8 cellular contexts compared by ENCODE assay signal in the genomic region with DNA sequence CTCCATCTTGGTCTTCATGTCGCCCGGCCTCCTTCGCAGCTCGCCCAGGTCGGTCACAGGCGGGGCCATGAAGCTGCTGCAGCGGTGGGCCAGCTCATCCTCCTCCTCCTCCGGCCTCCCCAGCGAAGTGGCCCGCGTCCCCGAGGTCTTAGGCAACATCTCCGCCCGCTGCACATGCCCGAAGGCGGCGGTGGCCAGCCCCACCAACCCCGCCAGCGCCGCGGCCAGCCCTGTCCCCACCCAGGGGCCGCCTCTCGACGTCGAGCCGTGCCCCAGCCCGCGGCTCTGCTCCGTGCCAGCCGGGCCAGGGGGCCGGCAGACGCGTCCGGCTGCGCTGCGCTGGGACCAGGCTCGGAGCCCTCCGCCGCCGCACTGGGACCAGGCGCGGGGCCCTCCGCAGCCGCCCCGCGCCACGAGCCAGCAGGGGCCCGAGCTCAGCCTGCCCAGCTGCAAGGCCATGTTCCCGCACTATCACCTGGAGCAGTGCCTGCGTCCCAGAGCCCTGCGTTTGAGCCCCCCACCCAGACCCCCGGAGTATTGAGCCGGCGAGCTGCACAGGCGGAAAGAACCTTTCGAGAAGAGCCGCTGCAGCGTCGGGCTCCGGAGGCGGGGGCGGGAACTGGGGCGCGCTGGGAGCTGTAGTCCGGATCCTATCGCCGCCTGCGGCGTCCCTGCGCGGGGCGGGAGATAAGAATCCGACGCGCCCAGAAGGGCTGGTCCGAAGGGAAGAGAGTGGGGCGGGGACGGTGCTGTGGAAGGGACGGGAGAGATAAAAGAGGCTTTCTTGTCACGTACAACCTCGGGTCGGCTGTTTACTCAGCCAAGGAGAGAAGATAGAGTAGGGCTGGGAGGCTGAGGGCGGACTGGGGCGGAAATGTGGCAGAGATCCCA. TPM values are rescaled to one million over a fixed set of nuclear protein-coding genes. Genes with fewer than 3 reads are reported as not detected.
DNase-seq lines count a peak whose midpoint lies in the region; ATAC-seq and TF ChIP-seq lines count a peak whose summit lies in the region.

CPOX (minus strand) TSS at position 566 of the 891 bp plus-strand sequence; CDS start at position 459, 107 bp downstream.

- TF ChIP-seq CTCF in CD14-positive monocyte (IDR thresholded peaks at IDR 0.05) (no peak), lower lobe of right lung (IDR thresholded peaks at IDR 0.05) (no peak)

- H3K27ac ChIP-seq in lower lobe of right lung: peak within 1 kb of the TSS; percentile 78

- DNase-seq in CD14-positive monocyte (ENCODE audit: low spot score) (peak; percentile 70), NCI-H748 treated with DMSO at 0.1 percent for 48 hours (lab: John Stamatoyannopoulos, UW) (peak; percentile 27), ecto neural progenitor cell (ENCODE audit: low spot score) (peak; percentile 91), lower lobe of right lung (peak; percentile 93)
- peak; percentile 92 for DNase-seq in activated CD4-positive, alpha-beta memory T cell treated with anti-CD3 and anti-CD28 coated beads, Interleukin-2, amount 10 ng/mL, durations not matched to agents 7 days and 5 days
- DNase-seq in stimulated activated CD4-positive, alpha-beta T cell treated with anti-CD3 and anti-CD28 coated beads, TNF-alpha, amount 100 ng/mL, for 1 hour (ENCODE audit: low read depth in 3 of 3, low spot score in 1 of 3): peak; percentile 29 to 78 (median 60)

- H3K9me3 ChIP-seq in lower lobe of right lung: no peaks in the 10 kb centered on the region

- ATAC-seq in GM19372 (IDR thresholded peaks at IDR 0.05; ENCODE audit: low read depth, unreplicated experiment) (peak; percentile 87), HG03521 (IDR thresholded peaks at IDR 0.05; ENCODE audit: unreplicated experiment) (peak; percentile 89), lower lobe of right lung (peak; percentile 98)

- peaks cover 21% of the 10 kb centered on the region for H3K4me1 ChIP-seq in lower lobe of right lung

- intact Hi-C loops in CD14-positive monocyte (cut with micrococcal nuclease): loop anchor here in 1 of 2 donors (5.0 to 10.0 kb wide), 2 partner anchors 66 to 172 kb away; partner anchors contain the start of gene ST3GAL6
- intact Hi-C loops in lower lobe of right lung (cut with DNase I): loop anchor here (10.0 kb wide), 1 partner anchor 222 kb away; no protein-coding TSS in a partner anchor

- peak within 1 kb of the TSS; percentile 76 to 96 (median 90) for H3K27ac Mint-ChIP-seq in CD14-positive monocyte
- H3K27ac Mint-ChIP-seq in activated CD4-positive, alpha-beta memory T cell treated with anti-CD3 and anti-CD28 coated beads, Interleukin-2, amount 10 ng/mL, durations not matched to agents 7 days and 5 days: peak within 1 kb of the TSS; percentile 87

- no peaks in the 10 kb centered on the region for H3K27me3 ChIP-seq in lower lobe of right lung (ENCODE audit: low read depth)

- peak within 1 kb of the TSS; percentile 80 for H3K4me3 ChIP-seq in lower lobe of right lung

- POLR2A ChIA-PET in activated CD4-positive, alpha-beta memory T cell treated with anti-CD3 and anti-CD28 coated beads, Interleukin-2, amount 10 ng/mL, durations not matched to agents 7 days and 5 days (lab: Charles Lee): interaction anchor here (0.6 to 10.5 kb wide), 26 partner anchors 8 to 856 kb away, joined by 3 to 101 read pairs (median 7); partner anchors contain the start of genes CLDND1, CRYBG3 and GPR15

- CTCF ChIA-PET in activated CD4-positive, alpha-beta memory T cell treated with anti-CD3 and anti-CD28 coated beads, Interleukin-2, amount 10 ng/mL, durations not matched to agents 7 days and 5 days (lab: Charles Lee): interaction anchor here (0.6 to 3.5 kb wide), 15 partner anchors 9 to 556 kb away, joined by 3 to 21 read pairs (median 4); partner anchors contain the start of gene CLDND1

- peaks cover 17% of the 10 kb centered on the region for H3K36me3 ChIP-seq in lower lobe of right lung

- H3K4me3 Mint-ChIP-seq in CD14-positive monocyte: peak within 1 kb of the TSS; percentile 90 to 99
- H3K4me3 Mint-ChIP-seq in activated CD4-positive, alpha-beta memory T cell treated with anti-CD3 and anti-CD28 coated beads, Interleukin-2, amount 10 ng/mL, durations not matched to agents 7 days and 5 days: peak within 1 kb of the TSS; percentile 94

- H3K36me3 Mint-ChIP-seq in CD14-positive monocyte: peaks cover 15 to 23% of the 10 kb centered on the region in 2 donors
- peaks cover 42% of the 10 kb centered on the region for H3K36me3 Mint-ChIP-seq in activated CD4-positive, alpha-beta memory T cell treated with anti-CD3 and anti-CD28 coated beads, Interleukin-2, amount 10 ng/mL, durations not matched to agents 7 days and 5 days (ENCODE audit: low read depth)

- H3K4me1 Mint-ChIP-seq in CD14-positive monocyte: peaks cover 63% of the 10 kb centered on the region
- peaks cover 49% of the 10 kb centered on the region for H3K4me1 Mint-ChIP-seq in activated CD4-positive, alpha-beta memory T cell treated with anti-CD3 and anti-CD28 coated beads, Interleukin-2, amount 10 ng/mL, durations not matched to agents 7 days and 5 days

- H3K27me3 Mint-ChIP-seq in CD14-positive monocyte (ENCODE audit: low read depth in 3 of 3): peaks cover 0 to 5% (median 2%) of the 10 kb centered on the region in 3 donors
- H3K27me3 Mint-ChIP-seq in activated CD4-positive, alpha-beta memory T cell treated with anti-CD3 and anti-CD28 coated beads, Interleukin-2, amount 10 ng/mL, durations not matched to agents 7 days and 5 days: no peaks in the 10 kb centered on the region

- no peaks in the 10 kb centered on the region for H3K9me3 Mint-ChIP-seq in CD14-positive monocyte
- no peaks in the 10 kb centered on the region for H3K9me3 Mint-ChIP-seq in activated CD4-positive, alpha-beta memory T cell treated with anti-CD3 and anti-CD28 coated beads, Interleukin-2, amount 10 ng/mL, durations not matched to agents 7 days and 5 days

RNA-seq across cellular contexts. Expression of gene CPOX, which starts in this region (rescaled TPM):
- 1 to 10 TPM; 4.2 to 5.2 TPM for polyA plus RNA-seq in CD14-positive monocyte
- 10 to 100 TPM; 75.9 to 78.0 TPM for total RNA-seq in activated CD4-positive, alpha-beta memory T cell treated with anti-CD3 and anti-CD28 coated beads, Interleukin-2, amount 10 ng/mL, durations not matched to agents 7 days and 5 days
- 18.0 TPM for total RNA-seq in lower lobe of right lung

Comparison
In these comparisons a context has a peak if more than half of its experiments do, and no peak if none do; other contexts are left out.
1. Peak in every context shown above with its lines: DNase-seq, ATAC-seq, H3K4me3 ChIP-seq and H3K27ac ChIP-seq.
2. DNase-seq: peak in every context shown above with its lines; median percentile 93 in lower lobe of right lung; 92 in activated CD4-positive, alpha-beta memory T cell treated with anti-CD3 and anti-CD28 coated beads, Interleukin-2, amount 10 ng/mL, durations not matched to agents 7 days and 5 days; 91 in ecto neural progenitor cell; 70 in CD14-positive monocyte; 60 in stimulated activated CD4-positive, alpha-beta T cell treated with anti-CD3 and anti-CD28 coated beads, TNF-alpha, amount 100 ng/mL, for 1 hour; 27 in NCI-H748 treated with DMSO at 0.1 percent for 48 hours.